8 cellular contexts compared by ENCODE assay signal in genomic region chr10:18627452-18628018, GRCh38. TPM values are rescaled to one million over a fixed set of nuclear protein-coding genes. Genes with fewer than 3 reads are reported as not detected.
DNase-seq lines count a peak whose midpoint lies in the region; ATAC-seq and TF ChIP-seq lines count a peak whose summit lies in the region.
"Not testable (repeated sequence)": the region's sequence is repeated elsewhere in the genome, so short reads cannot be mapped to it uniquely, and the experiment has no call there.

No MANE protein-coding gene starts in this region.

- H3K4ac ChIP-seq in IMR-90 (ENCODE audit: low read depth, low read length) = peak overlapping the region; percentile 72

- peak overlapping the region; percentile 15 for H3K9ac ChIP-seq in IMR-90 (ENCODE audit: low read depth, low read length)
- peak overlapping the region; percentile 10 for H3K9ac ChIP-seq in NT2/D1 (ENCODE audit: insufficient read length, low read depth)

- 3% methylated on average over 13 of the region's 25 CpGs; no CpG with 5 or more reads in 1 of the 2 experiments for WGBS in IMR-90 (ENCODE audit: extremely low coverage in 2 of 2, insufficient read length in 1 of 2), 2 experiments

- H3K4me2 ChIP-seq in IMR-90 (ENCODE audit: low read depth, low read length) = peak overlapping the region; percentile 18

- H3K4me1 Mint-ChIP-seq in activated CD4-positive, alpha-beta memory T cell treated with anti-CD3 and anti-CD28 coated beads for 36 hours (ENCODE audit: low read depth) = not testable (repeated sequence)

- H3K27me3 Mint-ChIP-seq in activated CD4-positive, alpha-beta memory T cell treated with anti-CD3 and anti-CD28 coated beads for 36 hours = not testable (repeated sequence)

- H3K4me3 Mint-ChIP-seq in activated CD4-positive, alpha-beta memory T cell treated with anti-CD3 and anti-CD28 coated beads for 36 hours = peak overlapping the region; percentile 73

- H2BK120ac ChIP-seq in IMR-90 (ENCODE audit: low read depth, low read length) = peak overlapping the region; percentile 89

- H3K27ac ChIP-seq in C4-2B (peak overlapping the region; percentile 52), IMR-90 (ENCODE audit: insufficient read depth, low read length) (peak overlapping the region; percentile 28; the same call in 1 of the 2 replicates), brain microvascular endothelial cell (peak overlapping the region; percentile 72)

- POLR2A ChIA-PET in IMR-90 (lab: Charles Lee; ENCODE audit: unreplicated experiment); activated CD4-positive, alpha-beta memory T cell treated with anti-CD3 and anti-CD28 coated beads for 36 hours (lab: Charles Lee): not testable (repeated sequence)

- H3K9me3 ChIP-seq in IMR-90 (ENCODE audit: control insufficient read depth, insufficient read depth, low read length); NT2/D1 (ENCODE audit: insufficient read depth, low read length); neuron (ENCODE audit: low read length): not testable (repeated sequence)

- TF ChIP-seq CTCF in C4-2B (conservative IDR thresholded peaks at IDR 0.05); IMR-90 (conservative IDR thresholded peaks at IDR 0.05; ENCODE audit: low read depth, low read length); brain microvascular endothelial cell (IDR thresholded peaks at IDR 0.05; ENCODE audit: low read depth, low read length, missing control alignments): not testable (repeated sequence)

- dilution Hi-C loops in IMR-90 (cut with HindIII; ENCODE audit: low sequenced_read_pairs, unreplicated experiment) = not testable (repeated sequence)

- intact Hi-C loops in IMR-90 (cut with micrococcal nuclease); left cardiac atrium (cut with DNase I): not testable (repeated sequence)
- intact Hi-C loops in activated CD4-positive, alpha-beta memory T cell treated with anti-CD3 and anti-CD28 coated beads for 36 hours (cut with micrococcal nuclease) = loop anchor here (2.0 kb wide), 1 partner anchor 23 kb away; the partner anchor contains the start of gene NSUN6

- peak overlapping the region; percentile 1 for H2BK5ac ChIP-seq in IMR-90 (ENCODE audit: low read depth, low read length, poor library complexity, severe bottlenecking)

- 0 out of 2 replicates have a peak overlapping the region, but pooled peaks have one; percentile 59 for H3K23ac ChIP-seq in IMR-90 (ENCODE audit: low read depth, low read length)

- H4K20me1 ChIP-seq in IMR-90 (ENCODE audit: insufficient read depth, low read length) = not testable (repeated sequence)

- TF ChIP-seq POLR2A in IMR-90 (IDR thresholded peaks at IDR 0.05; ENCODE audit: low read depth, low read length) = not testable (repeated sequence)

- not testable (repeated sequence) for H3K4me1 ChIP-seq in IMR-90 (ENCODE audit: control insufficient read depth, insufficient read depth, low read length); NT2/D1 (ENCODE audit: insufficient read depth, insufficient read length); neuron (ENCODE audit: insufficient read depth, low read length)

- not testable (repeated sequence) for H3K36me3 Mint-ChIP-seq in activated CD4-positive, alpha-beta memory T cell treated with anti-CD3 and anti-CD28 coated beads for 36 hours

- not testable (repeated sequence) for H2AK5ac ChIP-seq in IMR-90 (ENCODE audit: low read depth, low read length)

- peak overlapping the region; percentile 92; the same call in 1 of the 3 replicates for H2BK15ac ChIP-seq in IMR-90 (ENCODE audit: low read depth, low read length)

- ATAC-seq in IMR-90 (ENCODE audit: low read depth) = peak; percentile 44; the same call in 1 of the 2 replicates
- not testable (repeated sequence) for ATAC-seq in left cardiac atrium

- peak overlapping the region; percentile 62; the same call in 1 of the 2 replicates for H2BK20ac ChIP-seq in IMR-90 (ENCODE audit: low read depth, low read length)

- peak overlapping the region; percentile 28 for H3K4me3 ChIP-seq in IMR-90 (ENCODE audit: insufficient read depth, low read depth, low read length)
- not testable (repeated sequence) for H3K4me3 ChIP-seq in NT2/D1 (ENCODE audit: insufficient read length, low read depth)
- H3K4me3 ChIP-seq in brain microvascular endothelial cell (ENCODE audit: low read depth, low read length) = peak overlapping the region; percentile 65
- peak overlapping the region; percentile 57 for H3K4me3 ChIP-seq in neuron (ENCODE audit: low read length)

- H3K27ac Mint-ChIP-seq in activated CD4-positive, alpha-beta memory T cell treated with anti-CD3 and anti-CD28 coated beads for 36 hours = not testable (repeated sequence)

- H2AK9ac ChIP-seq in IMR-90 (replicated peaks; ENCODE audit: low read depth, low read length, poor library complexity) = not testable (repeated sequence)

- H2AFZ ChIP-seq in IMR-90 (replicated peaks; ENCODE audit: low read length, poor library complexity) = peak overlapping the region; percentile 87
- peak overlapping the region; percentile 87 for H2AFZ ChIP-seq in neuron (ENCODE audit: low read depth, low read length)

- not testable (repeated sequence) for H3K9me3 Mint-ChIP-seq in activated CD4-positive, alpha-beta memory T cell treated with anti-CD3 and anti-CD28 coated beads for 36 hours

- CTCF ChIA-PET in IMR-90 (lab: Yijun Ruan, JAX) = interaction anchor here (0.6 kb wide), 1 partner anchor 11 kb away, joined by 4 read pairs; no protein-coding TSS in a partner anchor
- CTCF ChIA-PET in activated CD4-positive, alpha-beta memory T cell treated with anti-CD3 and anti-CD28 coated beads for 36 hours (lab: Charles Lee) = not testable (repeated sequence)

- not testable (repeated sequence) for H3K9me1 ChIP-seq in IMR-90 (ENCODE audit: insufficient read depth, low read length)

- H3K79me1 ChIP-seq in IMR-90 (ENCODE audit: low read depth in 1 of 2, low read length in 2 of 2) = not testable (repeated sequence)

- DNase-seq in IMR-90 = peak; percentile 55
- DNase-seq in NT2/D1 (ENCODE audit: low read depth, low spot score) = peak; percentile 27
- DNase-seq in activated CD4-positive, alpha-beta memory T cell treated with anti-CD3 and anti-CD28 coated beads for 36 hours = peak; percentile 73
- DNase-seq in brain microvascular endothelial cell = peak; percentile 75
- DNase-seq in left cardiac atrium = peak; percentile 88
- DNase-seq in stimulated activated CD8-positive, alpha-beta memory T cell treated with anti-CD3 and anti-CD28 coated beads, Interleukin-15, amount 100 ng/mL, for 4 hours (ENCODE audit: low read depth in 2 of 2) = peak; percentile 54 to 65

- peak overlapping the region; percentile 0; the same call in 1 of the 2 replicates for H3K18ac ChIP-seq in IMR-90 (ENCODE audit: low read depth, low read length)

- H3K56ac ChIP-seq in IMR-90 (ENCODE audit: extremely low read depth, insufficient read depth, low read length) = 0 out of 2 replicates have a peak overlapping the region, but pooled peaks have one; percentile 30

- TF ChIP-seq RAD21 in IMR-90 (IDR thresholded peaks at IDR 0.05; ENCODE audit: low read length) = not testable (repeated sequence)

- not testable (repeated sequence) for H3K27me3 ChIP-seq in IMR-90 (ENCODE audit: control insufficient read depth, insufficient read depth, low read length); NT2/D1 (ENCODE audit: insufficient read depth, insufficient read length); brain microvascular endothelial cell (replicated peaks); neuron (ENCODE audit: insufficient read depth, low read length)

- peak overlapping the region; percentile 96 to 99 for H4K8ac ChIP-seq in IMR-90 (ENCODE audit: low read depth in 2 of 2, low read length in 2 of 2)

- in situ Hi-C loops in IMR-90 (cut with MboI; ENCODE audit: low sequenced_read_pairs); brain microvascular endothelial cell (cut with HindIII; ENCODE audit: low pct_ligation_motif_present, low sequenced_read_pairs): not testable (repeated sequence)

- BruUV-seq in IMR-90 (replicated peaks; lab: Mats Ljungman, UMichigan) = not testable (repeated sequence)

- H3K14ac ChIP-seq in IMR-90 (replicated peaks; ENCODE audit: low read depth, low read length) = peak overlapping the region; percentile 57

- H3K36me3 ChIP-seq in IMR-90 (ENCODE audit: control insufficient read depth, insufficient read depth, low read length); NT2/D1 (ENCODE audit: insufficient read depth, insufficient read length, low read length); brain microvascular endothelial cell (replicated peaks); neuron (ENCODE audit: insufficient read depth, low read length): not testable (repeated sequence)

- H4K5ac ChIP-seq in IMR-90 (ENCODE audit: low read depth, low read length) = not testable (repeated sequence)

- peak overlapping the region; percentile 89 for H4K91ac ChIP-seq in IMR-90 (ENCODE audit: insufficient read depth, low read depth, low read length)

RNA-seq across cellular contexts. Expression of gene NSUN6, which starts 23.9 kb away (rescaled TPM):
- total RNA-seq in IMR-90 (2012; rRNA removed) = 11.4 and 11.5 TPM in 2 replicates
- polyA plus RNA-seq in IMR-90 (2012; rRNA removed) = 4.1 and 4.6 TPM in 2 replicates
- 0.73 and 1.1 TPM in 2 replicates for polyA plus RNA-seq in IMR-90 (2012; cell fraction: cytosol; rRNA removed)
- polyA plus RNA-seq in IMR-90 (2012; cell fraction: nucleus; rRNA removed; ENCODE audit: low replicate concordance) = 1.6 and 13.3 TPM in 2 replicates
- total RNA-seq in activated CD4-positive, alpha-beta memory T cell treated with anti-CD3 and anti-CD28 coated beads for 36 hours = 10 to 100 TPM; 12.6 to 15.0 TPM
- 1 to 10 TPM; 7.7 to 8.5 TPM for total RNA-seq in left cardiac atrium

RNA-seq across cellular contexts. Expression of gene ARL5B, which starts 31.7 kb away (rescaled TPM):
- total RNA-seq in IMR-90 (2012; rRNA removed) = 12.0 and 32.8 TPM in 2 replicates
- 4.8 and 5.9 TPM in 2 replicates for polyA plus RNA-seq in IMR-90 (2012; rRNA removed)
- polyA plus RNA-seq in IMR-90 (2012; cell fraction: cytosol; rRNA removed) = 0.69 and 0.88 TPM in 2 replicates
- 3.1 and 41.9 TPM in 2 replicates for polyA plus RNA-seq in IMR-90 (2012; cell fraction: nucleus; rRNA removed; ENCODE audit: low replicate concordance)
- total RNA-seq in activated CD4-positive, alpha-beta memory T cell treated with anti-CD3 and anti-CD28 coated beads for 36 hours = 10 to 100 TPM; 16.2 to 16.3 TPM
- 10 to 100 TPM in 1 of 2 donors, 1 to 10 TPM in 1; 5.9 to 11.4 TPM for total RNA-seq in left cardiac atrium

Comparison
In these comparisons a context has a peak if more than half of its experiments do, and no peak if none do; other contexts are left out.
1. DNase-seq: peak in every context shown above with its lines; median percentile 88 in left cardiac atrium; 75 in brain microvascular endothelial cell; 73 in activated CD4-positive, alpha-beta memory T cell treated with anti-CD3 and anti-CD28 coated beads for 36 hours; 60 in stimulated activated CD8-positive, alpha-beta memory T cell treated with anti-CD3 and anti-CD28 coated beads, Interleukin-15, amount 100 ng/mL, for 4 hours; 55 in IMR-90; 27 in NT2/D1.